ENCODE assay signal across 8 cellular contexts in genomic region chr2:231463698-231464575, GRCh38. TPM values are rescaled to one million over a fixed set of nuclear protein-coding genes. Genes with fewer than 3 reads are reported as not detected.
DNase-seq lines count a peak whose midpoint lies in the region; ATAC-seq and TF ChIP-seq lines count a peak whose summit lies in the region.

NCL (minus strand) TSS chr2:231464484; CDS start chr2:231464353, 131 bp downstream.

- TF ChIP-seq CTCF in Peyer's patch (IDR thresholded peaks at IDR 0.05) (peak in 1 of 6 experiments; percentile 11), fibroblast of lung (conservative IDR thresholded peaks at IDR 0.05 in 1 of 2, IDR thresholded peaks at IDR 0.05 in 1 of 2; ENCODE audit: low read depth in 1 of 2, low read length in 2 of 2) (no peak), neural cell (IDR thresholded peaks at IDR 0.05; ENCODE audit: poor library complexity, severe bottlenecking) (peak; percentile 30), stomach (IDR thresholded peaks at IDR 0.05) (no peak)

- peak within 1 kb of the TSS; percentile 93 to 99 (median 96) for H3K27ac ChIP-seq in Peyer's patch
- peak within 1 kb of the TSS; percentile 99 for H3K27ac ChIP-seq in fibroblast of lung (ENCODE audit: insufficient read depth, low read length)
- H3K27ac ChIP-seq in neural cell (ENCODE audit: low read length) = peak within 1 kb of the TSS; percentile 98
- peak within 1 kb of the TSS; percentile 94 to 99 (median 98) for H3K27ac ChIP-seq in stomach

- H3K36me3 Mint-ChIP-seq in activated T-cell treated with anti-CD3 and anti-CD28 coated beads, Interleukin-2, amount 50 U/mL, for 72 hours (ENCODE audit: insufficient read depth in 2 of 2) = peaks cover 28 to 45% of the 10 kb centered on the region in 2 donors

- intact Hi-C loops in stomach (cut with DNase I; ENCODE audit: low total_unique reads) = no loop called here

- no peaks in the 10 kb centered on the region for H3K27me3 Mint-ChIP-seq in activated T-cell treated with anti-CD3 and anti-CD28 coated beads, Interleukin-2, amount 50 U/mL, for 72 hours (ENCODE audit: low read depth)

- peak within 1 kb of the TSS; percentile 83 for H2AFZ ChIP-seq in fibroblast of lung (ENCODE audit: low read length)
- H2AFZ ChIP-seq in neural cell (ENCODE audit: low read depth, low read length) = peak within 1 kb of the TSS; percentile 100

- peak; percentile 75 for TF ChIP-seq EP300 in neural cell (conservative IDR thresholded peaks at IDR 0.05; ENCODE audit: poor library complexity, severe bottlenecking)
- no peak for TF ChIP-seq EP300 in stomach (IDR thresholded peaks at IDR 0.05)

- peaks cover 0 to 20% (median 10%) of the 10 kb centered on the region in 4 donors for H3K4me1 ChIP-seq in Peyer's patch
- peaks cover 2% of the 10 kb centered on the region for H3K4me1 ChIP-seq in fibroblast of lung (ENCODE audit: control insufficient read depth, extremely low read depth, insufficient read depth, low read length)
- peaks cover 26 to 57% (median 46%) of the 10 kb centered on the region in 4 donors for H3K4me1 ChIP-seq in stomach

- H3K9ac ChIP-seq in fibroblast of lung (ENCODE audit: insufficient read depth, low read length) = peak within 1 kb of the TSS; percentile 100
- peak within 1 kb of the TSS; percentile 96 for H3K9ac ChIP-seq in neural cell (ENCODE audit: low read length)

- peak within 1 kb of the TSS; percentile 97 for H3K4me3 ChIP-seq in Jurkat, Clone E6-1 (ENCODE audit: low read length)
- H3K4me3 ChIP-seq in Peyer's patch (peak within 1 kb of the TSS; percentile 69 to 89 (median 74)), fibroblast of lung (replicated peaks in 1 of 4; ENCODE audit: control extremely low read depth in 1 of 4, insufficient read depth in 1 of 4, low read depth in 3 of 4, low read length in 4 of 4) (peak within 1 kb of the TSS; percentile 96 to 98 (median 97)), neural cell (ENCODE audit: low read length) (peak within 1 kb of the TSS; percentile 99), stomach (peak within 1 kb of the TSS; percentile 81 to 89 (median 84))

- peaks cover 42% of the 10 kb centered on the region for H3K79me2 ChIP-seq in fibroblast of lung (ENCODE audit: control insufficient read depth, insufficient read depth, low read length)
- peaks cover 27% of the 10 kb centered on the region for H3K79me2 ChIP-seq in neural cell (replicated peaks; ENCODE audit: insufficient read depth, low read length)

- H3K27me3 ChIP-seq in Peyer's patch = no peaks in the 10 kb centered on the region
- H3K27me3 ChIP-seq in fibroblast of lung (ENCODE audit: control insufficient read depth, insufficient read depth, low read length) = no peaks in the 10 kb centered on the region
- H3K27me3 ChIP-seq in neural cell (ENCODE audit: insufficient read depth, low read depth, low read length) = no peaks in the 10 kb centered on the region
- no peaks in the 10 kb centered on the region for H3K27me3 ChIP-seq in stomach

- peak; percentile 87 for ATAC-seq in GM21619 (IDR thresholded peaks at IDR 0.05; ENCODE audit: unreplicated experiment)
- peak; percentile 93 for ATAC-seq in activated T-cell treated with anti-CD3 and anti-CD28 coated beads, Interleukin-2, amount 50 U/mL, for 72 hours (replicated peaks in 1 of 2)

- peak; percentile 58 for DNase-seq in DMS53 treated with DMSO at 0.1 percent for 48 hours (lab: John Stamatoyannopoulos, UW; ENCODE audit: unreplicated experiment)
- DNase-seq in Jurkat, Clone E6-1 (ENCODE audit: low read depth, low spot score) = peak; percentile 96
- peak; percentile 81 to 92 (median 82) for DNase-seq in Peyer's patch
- DNase-seq in activated T-cell treated with anti-CD3 and anti-CD28 coated beads, Interleukin-2, amount 50 U/mL, for 72 hours = peak; percentile 86 to 89
- DNase-seq in fibroblast of lung (ENCODE audit: low read depth in 2 of 2) = peak; percentile 97 to 98
- DNase-seq in stomach = peak; percentile 78

- H3K27ac Mint-ChIP-seq in activated T-cell treated with anti-CD3 and anti-CD28 coated beads, Interleukin-2, amount 50 U/mL, for 72 hours = peak within 1 kb of the TSS; percentile 93

- H3K4me1 Mint-ChIP-seq in activated T-cell treated with anti-CD3 and anti-CD28 coated beads, Interleukin-2, amount 50 U/mL, for 72 hours (ENCODE audit: low read depth) = peaks cover 62% of the 10 kb centered on the region

- TF ChIP-seq POLR2A in Peyer's patch (IDR thresholded peaks at IDR 0.05) = peak; percentile 98 to 99
- peak in 2 of 4 donors; percentile 94 to 98 for TF ChIP-seq POLR2A in stomach (IDR thresholded peaks at IDR 0.05)

- H3K4me2 ChIP-seq in fibroblast of lung (ENCODE audit: extremely low read depth, insufficient read depth, low read length) (peak within 1 kb of the TSS; percentile 97), neural cell (ENCODE audit: low read length) (peak within 1 kb of the TSS; percentile 100)

- H3K4me3 Mint-ChIP-seq in activated T-cell treated with anti-CD3 and anti-CD28 coated beads, Interleukin-2, amount 50 U/mL, for 72 hours = peak within 1 kb of the TSS; percentile 95 to 97

- H3K9me3 ChIP-seq in Peyer's patch (no peaks in the 10 kb centered on the region), fibroblast of lung (ENCODE audit: control insufficient read depth, insufficient read depth, low read depth, low read length) (no peaks in the 10 kb centered on the region), neural cell (ENCODE audit: low read length) (no peaks in the 10 kb centered on the region), stomach (no peaks in the 10 kb centered on the region)

- no peaks in the 10 kb centered on the region for H3K9me3 Mint-ChIP-seq in activated T-cell treated with anti-CD3 and anti-CD28 coated beads, Interleukin-2, amount 50 U/mL, for 72 hours

- WGBS in stomach, 5 donors = 0% methylated on average over 45 to 102 of the region's 102 CpGs

- TF ChIP-seq RAD21 in neural cell (conservative IDR thresholded peaks at IDR 0.05) = peak; percentile 41

- peaks cover 0 to 40% (median 0%) of the 10 kb centered on the region in 3 donors for H3K36me3 ChIP-seq in Peyer's patch
- H3K36me3 ChIP-seq in fibroblast of lung (ENCODE audit: control insufficient read depth, insufficient read depth, low read length) = peaks cover 18% of the 10 kb centered on the region
- H3K36me3 ChIP-seq in neural cell (ENCODE audit: insufficient read depth, low read length) = peaks cover 19% of the 10 kb centered on the region
- H3K36me3 ChIP-seq in stomach = peaks cover 39 to 43% (median 41%) of the 10 kb centered on the region in 4 donors

- H3F3A ChIP-seq in neural cell (ENCODE audit: insufficient read depth, low read length, poor library complexity, severe bottlenecking) = no peaks in the 10 kb centered on the region

- no peaks in the 10 kb centered on the region for H3K9me2 ChIP-seq in neural cell (ENCODE audit: insufficient read depth, low read length)

- H4K20me1 ChIP-seq in fibroblast of lung (ENCODE audit: control insufficient read depth, extremely low read depth, insufficient read depth, low read length) (peaks cover 9% of the 10 kb centered on the region), neural cell (ENCODE audit: insufficient read depth) (peaks cover 27% of the 10 kb centered on the region)

TF ChIP-seq in neural cell, 6 proteins besides CTCF, POLR2A, EP300 and RAD21:
- TF ChIP-seq EZH2 (IDR thresholded peaks at IDR 0.05; ENCODE audit: borderline replicate concordance, insufficient read depth, low read length, poor library complexity, severe bottlenecking) (no peak), MXI1 (conservative IDR thresholded peaks at IDR 0.05; ENCODE audit: poor library complexity, severe bottlenecking) (peak; percentile 100), REST (IDR thresholded peaks at IDR 0.05; ENCODE audit: borderline replicate concordance) (peak; percentile 96), POLR2AphosphoS5 (IDR thresholded peaks at IDR 0.05) (peak; percentile 98), SMC3 (conservative IDR thresholded peaks at IDR 0.05; ENCODE audit: poor library complexity) (no peak), TAF1 (IDR thresholded peaks at IDR 0.05; ENCODE audit: low read depth) (peak; percentile 97)
TF ChIP-seq in neural cell: peak in this region for 4.

RNA-seq across cellular contexts. Expression of gene NCL, which starts in this region (rescaled TPM):
- polyA plus RNA-seq in Jurkat, Clone E6-1 (2012; ENCODE audit: insufficient read depth, insufficient read length) = 1,058 TPM
- 100 to 1,000 TPM in 3 of 4 donors, 10 to 100 TPM in 1; 80.7 to 661 (median 153) TPM for total RNA-seq in Peyer's patch
- 100 to 1,000 TPM; 501 to 656 TPM for total RNA-seq in activated T-cell treated with anti-CD3 and anti-CD28 coated beads, Interleukin-2, amount 50 U/mL, for 72 hours
- 97.6 and 113 TPM in 2 replicates for total RNA-seq in fibroblast of lung
- polyA plus RNA-seq in fibroblast of lung = 73.5 and 122 TPM in 2 replicates
- 297 and 400 TPM in 2 replicates for polyA plus RNA-seq in fibroblast of lung (2012)
- polyA minus RNA-seq in fibroblast of lung (ENCODE audit: low replicate concordance) = 23.5 and 42.5 TPM in 2 replicates
- 99.8 and 101 TPM in 2 replicates for polyA plus RNA-seq in neural cell
- 159 and 219 TPM in 2 replicates for polyA minus RNA-seq in neural cell
- total RNA-seq in stomach = 100 to 1,000 TPM in 4 of 5 donors, 10 to 100 TPM in 1; 72.3 to 278 (median 184) TPM
- polyA plus RNA-seq in stomach = 100 to 1,000 TPM; 123 to 192 (median 141) TPM

Comparison
In these comparisons a context has a peak if more than half of its experiments do, and no peak if none do; other contexts are left out.
1. Peak in every context shown above with its lines: DNase-seq, ATAC-seq, H3K4me3 ChIP-seq and H3K27ac ChIP-seq.